10 cellular contexts compared by ENCODE assay signal in the genomic region with DNA sequence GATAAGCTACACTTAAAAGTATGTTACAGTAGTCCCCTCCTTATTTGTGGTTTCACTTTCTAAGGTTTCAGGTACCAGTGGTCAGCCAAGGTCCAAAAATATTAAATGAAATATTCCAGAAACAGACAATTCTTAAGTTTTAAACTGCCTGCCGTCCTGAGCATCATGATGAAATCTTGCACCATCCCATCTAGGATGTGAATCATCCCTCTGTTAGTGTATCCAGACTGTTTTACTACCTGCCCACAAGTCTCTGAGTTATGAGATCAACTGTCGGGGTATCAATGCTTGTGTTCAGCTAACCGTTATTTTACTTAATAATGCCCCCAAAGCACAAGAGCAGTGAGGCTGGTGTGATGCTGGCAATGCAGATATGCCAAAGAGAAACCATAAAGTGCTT. TPM values are rescaled to one million over a fixed set of nuclear protein-coding genes. Genes with fewer than 3 reads are reported as not detected.
A peak's percentile ranks its signal among the peaks of the same experiment; 100 is the strongest.
DNase-seq lines count a peak whose midpoint lies in the region; ATAC-seq and TF ChIP-seq lines count a peak whose summit lies in the region.
"Had no signal": no experiment of that assay in that cellular context is flagged by ENCODE, and none has a peak within 500 bp of the region (broad histone marks: within the 10 kb centered on the region; RNA-seq: fewer than 3 reads in every experiment).

No MANE protein-coding gene starts in this region.

- peak overlapping the region; percentile 29 to 85; a peak in 3 of 4 replicates for H4K8ac ChIP-seq in IMR-90 (ENCODE audit: low read depth in 2 of 2, low read length in 2 of 2)
- no peak overlapping the region for H4K8ac ChIP-seq in mesendoderm (ENCODE audit: low read depth, low read length)

- peak overlapping the region; percentile 86 for H2BK120ac ChIP-seq in IMR-90 (ENCODE audit: low read depth, low read length)
- no peak overlapping the region for H2BK120ac ChIP-seq in mesendoderm (ENCODE audit: low read depth, low read length)

- H3K9me3 ChIP-seq in IMR-90 (ENCODE audit: control insufficient read depth, insufficient read depth, low read length) (no peaks in the 10 kb centered on the region), left ventricle myocardium inferior (replicated peaks) (no peaks in the 10 kb centered on the region)
- H3K9me3 ChIP-seq: lower lobe of right lung had no signal

- BruUV-seq in IMR-90 (replicated peaks; lab: Mats Ljungman, UMichigan): no TSS peak

- H3K4me1 ChIP-seq in IMR-90 (ENCODE audit: control insufficient read depth, insufficient read depth, low read length) (peaks cover 2% of the 10 kb centered on the region; the same call in 1 of the 2 replicates), mesendoderm (ENCODE audit: control insufficient read depth, low read depth, low read length) (peaks cover 3% of the 10 kb centered on the region), left ventricle myocardium inferior (peaks cover 67% of the 10 kb centered on the region)

- dilution Hi-C loops in IMR-90 (cut with HindIII; ENCODE audit: low sequenced_read_pairs, unreplicated experiment): no loop called here

- CTCF ChIA-PET in IMR-90 (lab: Yijun Ruan, JAX): no interaction called here

- DNase-seq in Caki2 (ENCODE audit: low read depth) (peak; percentile 6), IMR-90 (peak; percentile 89), amniotic stem cell (lab: John Stamatoyannopoulos, UW) (peak; percentile 51), mesendoderm (peak; percentile 69), HuH-7 (ENCODE audit: low spot score) (no peak), NCI-H748 treated with DMSO at 0.1 percent for 48 hours (lab: John Stamatoyannopoulos, UW) (no peak), left ventricle myocardium inferior (no peak)
- DNase-seq: lower lobe of right lung, NCI-H2171 treated with DMSO at 0.1 percent for 48 hours had no signal

- H4K5ac ChIP-seq in IMR-90 (ENCODE audit: low read depth, low read length) (no peak overlapping the region; the same call in 1 of the 2 replicates), mesendoderm (ENCODE audit: low read length) (no peak overlapping the region)

- H3K27me3 ChIP-seq in IMR-90 (ENCODE audit: control insufficient read depth, insufficient read depth, low read length) (no peaks in the 10 kb centered on the region), mesendoderm (ENCODE audit: insufficient read depth, low read length, poor library complexity) (no peaks in the 10 kb centered on the region), left ventricle myocardium inferior (ENCODE audit: low read depth) (no peaks in the 10 kb centered on the region)

- TF ChIP-seq CTCF in IMR-90 (conservative IDR thresholded peaks at IDR 0.05; ENCODE audit: low read depth, low read length) (no peak), left ventricle myocardium inferior (IDR thresholded peaks at IDR 0.05; ENCODE audit: borderline replicate concordance) (no peak)

- no CpG with 5 or more reads among the region's 3 CpGs for WGBS in IMR-90 (ENCODE audit: extremely low coverage in 2 of 2, insufficient read length in 1 of 2), 2 experiments
- WGBS in mesendoderm (ENCODE audit: extremely low coverage, insufficient coverage, low lambda C conversion rate): no CpG with 5 or more reads among the region's 3 CpGs

- H2AK9ac ChIP-seq in IMR-90 (replicated peaks; ENCODE audit: low read depth, low read length, poor library complexity): no peak overlapping the region

- peak overlapping the region; percentile 28; the same call in 1 of the 2 replicates for H3K27ac ChIP-seq in IMR-90 (ENCODE audit: insufficient read depth, low read length)
- no peak overlapping the region for H3K27ac ChIP-seq in mesendoderm (ENCODE audit: low read depth, low read length)
- no peak overlapping the region for H3K27ac ChIP-seq in left ventricle myocardium inferior (replicated peaks)
- H3K27ac ChIP-seq: lower lobe of right lung had no signal

- no peak overlapping the region for H2AK5ac ChIP-seq in IMR-90 (ENCODE audit: low read depth, low read length)
- no peak overlapping the region for H2AK5ac ChIP-seq in mesendoderm (ENCODE audit: low read length)

- peak overlapping the region; percentile 80 for H3K4ac ChIP-seq in IMR-90 (ENCODE audit: low read depth, low read length)
- H3K4ac ChIP-seq in mesendoderm (ENCODE audit: low read depth, low read length): no peak overlapping the region

- H3K23ac ChIP-seq in IMR-90 (ENCODE audit: low read depth, low read length): peak overlapping the region; percentile 75; the same call in 1 of the 2 replicates
- no peak overlapping the region for H3K23ac ChIP-seq in mesendoderm (ENCODE audit: low read length)

- peaks cover 36% of the 10 kb centered on the region for H3K79me2 ChIP-seq in mesendoderm (ENCODE audit: control insufficient read depth, insufficient read depth, low read length)

- TF ChIP-seq RAD21 in IMR-90 (IDR thresholded peaks at IDR 0.05; ENCODE audit: low read length): no peak

- peaks cover 3% of the 10 kb centered on the region; the same call in 1 of the 2 replicates for H3K9me1 ChIP-seq in IMR-90 (ENCODE audit: insufficient read depth, low read length)

- TF ChIP-seq POLR2A in IMR-90 (IDR thresholded peaks at IDR 0.05; ENCODE audit: low read depth, low read length): no peak

- peak overlapping the region; percentile 56; the same call in 1 of the 2 replicates for H3K18ac ChIP-seq in IMR-90 (ENCODE audit: low read depth, low read length)
- H3K18ac ChIP-seq in mesendoderm (ENCODE audit: low read length): no peak overlapping the region

- H4K91ac ChIP-seq in IMR-90 (ENCODE audit: insufficient read depth, low read depth, low read length): peak overlapping the region; percentile 82

- peak overlapping the region; percentile 30; the same call in 1 of the 2 replicates for H3K56ac ChIP-seq in IMR-90 (ENCODE audit: extremely low read depth, insufficient read depth, low read length)
- H3K56ac ChIP-seq in mesendoderm (ENCODE audit: low read length): no peak overlapping the region

- H3K4me3 ChIP-seq in IMR-90 (ENCODE audit: insufficient read depth, low read depth, low read length) (no peak overlapping the region), mesendoderm (ENCODE audit: low read length) (no peak overlapping the region), left ventricle myocardium inferior (no peak overlapping the region)
- H3K4me3 ChIP-seq: lower lobe of right lung had no signal

- H3K14ac ChIP-seq in IMR-90 (replicated peaks; ENCODE audit: low read depth, low read length): peak overlapping the region; percentile 76; the same call in 1 of the 2 replicates

- no peaks in the 10 kb centered on the region for H4K20me1 ChIP-seq in IMR-90 (ENCODE audit: insufficient read depth, low read length)

- H3K4me2 ChIP-seq in IMR-90 (ENCODE audit: low read depth, low read length) (peak overlapping the region; percentile 97), mesendoderm (ENCODE audit: low read length) (no peak overlapping the region)

- H3K36me3 ChIP-seq in IMR-90 (ENCODE audit: control insufficient read depth, insufficient read depth, low read length): no peaks in the 10 kb centered on the region
- no peaks in the 10 kb centered on the region for H3K36me3 ChIP-seq in mesendoderm (ENCODE audit: control insufficient read depth, insufficient read depth, low read length)
- no peaks in the 10 kb centered on the region for H3K36me3 ChIP-seq in left ventricle myocardium inferior
- H3K36me3 ChIP-seq: lower lobe of right lung had no signal

- H3K9ac ChIP-seq in IMR-90 (ENCODE audit: low read depth, low read length) (peak overlapping the region; percentile 66; the same call in 1 of the 2 replicates), mesendoderm (ENCODE audit: low read length) (no peak overlapping the region)

- in situ Hi-C loops in Caki2 (cut with HindIII; ENCODE audit: low pct_unique_long_range_greater_than_20kb, low sequenced_read_pairs) (no loop called here), IMR-90 (cut with MboI; ENCODE audit: low sequenced_read_pairs) (no loop called here)

- H2BK5ac ChIP-seq in IMR-90 (ENCODE audit: low read depth, low read length, poor library complexity, severe bottlenecking) (peak overlapping the region; percentile 79), mesendoderm (ENCODE audit: low read length) (no peak overlapping the region)

- intact Hi-C loops in IMR-90 (cut with micrococcal nuclease) (no loop called here), left ventricle myocardium inferior (cut with micrococcal nuclease) (no loop called here)

- H2BK15ac ChIP-seq in IMR-90 (ENCODE audit: low read depth, low read length) (no peak overlapping the region; the same call in 2 of the 3 replicates), mesendoderm (replicated peaks; ENCODE audit: low read depth) (no peak overlapping the region)

- H2AFZ ChIP-seq in IMR-90 (replicated peaks; ENCODE audit: low read length, poor library complexity): no peak overlapping the region

- H3K79me1 ChIP-seq in IMR-90 (ENCODE audit: low read depth in 1 of 2, low read length in 2 of 2): peaks cover 24 to 40% of the 10 kb centered on the region in 2 experiments
- peaks cover 5% of the 10 kb centered on the region for H3K79me1 ChIP-seq in mesendoderm (ENCODE audit: low read length)

- POLR2A ChIA-PET in IMR-90 (lab: Charles Lee; ENCODE audit: unreplicated experiment): no interaction called here

- peak; percentile 90 for ATAC-seq in IMR-90 (ENCODE audit: low read depth)
- ATAC-seq in GM18873 (IDR thresholded peaks at IDR 0.05; ENCODE audit: low FRiP score, unreplicated experiment): no peak
- ATAC-seq: lower lobe of right lung had no signal

- H2BK20ac ChIP-seq in IMR-90 (ENCODE audit: low read depth, low read length): peak overlapping the region; percentile 86

TF ChIP-seq in IMR-90, 13 proteins besides CTCF, POLR2A, EP300 and RAD21:
- TF ChIP-seq MAZ (IDR thresholded peaks at IDR 0.05; ENCODE audit: borderline replicate concordance, low read depth, low read length): no peak
- peak; percentile 55 for TF ChIP-seq FOS (IDR thresholded peaks at IDR 0.05; ENCODE audit: low read depth, low read length)
- no peak for TF ChIP-seq RCOR1 (IDR thresholded peaks at IDR 0.05; ENCODE audit: insufficient replicate concordance, low read length)
- TF ChIP-seq MAFK (IDR thresholded peaks at IDR 0.05; ENCODE audit: low read depth, low read length): no peak
- TF ChIP-seq CEBPB (IDR thresholded peaks at IDR 0.05; ENCODE audit: low read depth, low read length): peak; percentile 98

RNA-seq across cellular contexts. Expression of a gene that starts 11.4 kb away (rescaled TPM):
- 0.17 and 1.7 TPM in 2 replicates for total RNA-seq in Caki2 (2014; rRNA removed; shearing (Covaris generic); ENCODE audit: low replicate concordance)
- total RNA-seq in IMR-90 (2012; rRNA removed): 2.3 and 2.5 TPM in 2 replicates
- polyA plus RNA-seq in IMR-90 (2012; rRNA removed): 1.4 and 1.5 TPM in 2 replicates
- polyA plus RNA-seq in IMR-90 (2012; cell fraction: cytosol; rRNA removed): 0.19 and 0.89 TPM in 2 replicates
- 2.2 and 8.3 TPM in 2 replicates for polyA plus RNA-seq in IMR-90 (2012; cell fraction: nucleus; rRNA removed; ENCODE audit: low replicate concordance)
- 8.2 TPM for polyA plus RNA-seq in mesendoderm (2013, experiment 1 of 2)
- polyA plus RNA-seq in mesendoderm (2013, experiment 2 of 2): 9.2 TPM
- 8.2 TPM for total RNA-seq in left ventricle myocardium inferior

Comparison
In these comparisons a context has a peak if more than half of its experiments do, and no peak if none do; other contexts are left out.
1. DNase-seq: peak in Caki2 (single experiment), IMR-90 (single experiment), amniotic stem cell (single experiment) and mesendoderm (single experiment); none in HuH-7 (single experiment), NCI-H748 treated with DMSO at 0.1 percent for 48 hours (single experiment) and left ventricle myocardium inferior (single experiment).